ENCODE assay signal across 8 cellular contexts in the genomic region with DNA sequence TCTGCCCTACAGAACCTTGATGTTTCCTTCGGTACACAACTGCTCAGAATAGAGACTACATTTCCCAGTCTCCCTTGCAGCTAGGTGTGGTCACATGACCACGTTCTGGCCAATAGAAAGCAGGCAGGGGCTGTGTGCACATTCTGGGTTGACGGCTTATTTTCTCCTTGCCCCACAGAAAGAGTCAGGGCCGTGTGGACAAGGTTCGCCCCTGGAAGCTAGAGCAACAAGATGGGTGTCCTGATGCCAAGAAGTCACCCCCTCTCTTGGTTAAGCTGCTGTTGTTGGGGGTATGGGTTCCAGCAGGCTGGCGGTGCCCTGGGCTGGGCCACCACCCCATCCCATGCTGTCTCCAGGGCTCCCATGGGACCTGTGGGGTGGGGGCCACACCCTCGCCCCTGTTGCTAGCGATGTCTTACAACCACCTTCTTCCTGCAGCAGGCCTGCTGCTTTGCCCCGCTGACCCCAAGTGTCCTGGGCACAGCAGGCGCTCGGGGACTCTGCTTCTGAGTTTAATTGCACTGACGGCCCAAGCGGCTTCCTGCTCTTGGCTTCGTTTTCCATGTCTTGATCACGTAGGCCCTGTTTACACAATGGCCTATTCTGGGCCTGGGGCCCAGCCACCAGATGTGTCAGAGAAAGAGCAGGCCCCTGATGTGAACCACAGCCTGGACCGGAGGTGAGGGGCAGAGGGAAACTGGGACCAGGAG. TPM values are rescaled to one million over a fixed set of nuclear protein-coding genes. Genes with fewer than 3 reads are reported as not detected.
A peak's percentile ranks its signal among the peaks of the same experiment; 100 is the strongest.
DNase-seq lines count a peak whose midpoint lies in the region; ATAC-seq, FAIRE-seq and TF ChIP-seq lines count a peak whose summit lies in the region.

No MANE protein-coding gene starts in this region.

- H3K27ac ChIP-seq in HepG2 (ENCODE audit: extremely low read length, insufficient read depth, low read length) = no peak overlapping the region

- FAIRE-seq in TTC549 (lab: Jason Lieb, UNC) (peak; percentile 57), HepG2 (lab: Jason Lieb, UNC) (peak; percentile 84)

- peak overlapping the region; percentile 94 for H3K4me2 ChIP-seq in HepG2 (ENCODE audit: low read depth, low read length)

- H3K36me3 ChIP-seq in HepG2 (replicated peaks in 1 of 2; ENCODE audit: control insufficient read depth in 1 of 2, insufficient read depth in 2 of 2, low read length in 2 of 2) = no peaks in the 10 kb centered on the region

- 0 out of 2 replicates have a peak, but pooled peaks have one; percentile 7 for TF ChIP-seq CTCF in HepG2 (CRISPR knock-in tag; IDR thresholded peaks at IDR 0.05)
- TF ChIP-seq CTCF in progenitor cell of endocrine pancreas (IDR thresholded peaks at IDR 0.05; ENCODE audit: unreplicated experiment) = no peak

- no TSS peak for BruUV-seq in HepG2 (replicated peaks; lab: Mats Ljungman, UMichigan)

- peak overlapping the region; percentile 20 for H2AFZ ChIP-seq in HepG2 (ENCODE audit: low read length)

- peaks cover 8% of the 10 kb centered on the region for H3K27me3 Mint-ChIP-seq in progenitor cell of endocrine pancreas

- no peak overlapping the region for H3K27ac Mint-ChIP-seq in progenitor cell of endocrine pancreas

- no peak for TF ChIP-seq POLR2A in HepG2 (IDR thresholded peaks at IDR 0.05; ENCODE audit: insufficient read depth in 1 of 2, low read depth in 2 of 2, low read length in 2 of 2)

- H3K4me1 ChIP-seq in HepG2 (ENCODE audit: insufficient read depth, low read length) = peaks cover 12% of the 10 kb centered on the region

- in situ Hi-C loops in HepG2 (cut with HindIII; ENCODE audit: extremely low pct_ligation_motif_present, low pct_unique_long_range_greater_than_20kb) = no loop called here

- peak overlapping the region in 2 of 3 experiments; percentile 43 to 55; a peak in 4 of 6 replicates for H3K4me3 ChIP-seq in HepG2 (replicated peaks in 1 of 3; ENCODE audit: insufficient read depth in 1 of 3, low read depth in 2 of 3, low read length in 3 of 3)

- H3K79me2 ChIP-seq in HepG2 (ENCODE audit: insufficient read depth, low read length) = no peaks in the 10 kb centered on the region

- TF ChIP-seq EP300 in HepG2 (IDR thresholded peaks at IDR 0.05; ENCODE audit: low read depth in 2 of 2, low read length in 2 of 2) = no peak
- TF ChIP-seq EP300 in HepG2 (CRISPR knock-in tag; IDR thresholded peaks at IDR 0.05; ENCODE audit: borderline replicate concordance) = no peak

- no peaks in the 10 kb centered on the region for H3K9me3 Mint-ChIP-seq in progenitor cell of endocrine pancreas (ENCODE audit: low read depth)

- POLR2A ChIA-PET in HEK293T (lab: Yijun Ruan, JAX) (interaction anchor here (1.1 to 1.6 kb wide), 3 partner anchors 10 to 249 kb away, joined by 3 to 7 read pairs (median 3); no protein-coding TSS in a partner anchor), HepG2 (lab: Yijun Ruan, JAX) (no interaction called here)

- peak; percentile 57 for DNase-seq in GF-D8 (lab: John Stamatoyannopoulos, UW)
- DNase-seq in HEK293T (ENCODE audit: extremely low spot score) = peak; percentile 79
- DNase-seq in NCI-H1694 (lab: John Stamatoyannopoulos, UW) = peak; percentile 92
- peak; percentile 50 for DNase-seq in dedifferentiated amniotic fluid mesenchymal stem cell (ENCODE audit: extremely low spot score)
- peak; percentile 58 for DNase-seq in HepG2 (ENCODE audit: low spot score)
- DNase-seq in stimulated activated CD4-positive, alpha-beta T cell treated with anti-CD3 and anti-CD28 coated beads, Interleukin-4, amount 100 ng/mL, for 1 hour = peak; percentile 41
- DNase-seq in progenitor cell of endocrine pancreas (ENCODE audit: low spot score, unreplicated experiment) = no peak

- 9% methylated on average over 5 of the region's 16 CpGs for WGBS in HepG2 (ENCODE audit: low lambda C conversion rate)

- H3K9me3 ChIP-seq in HepG2 (ENCODE audit: low read length) = no peaks in the 10 kb centered on the region

- H3K27me3 ChIP-seq in HepG2 (ENCODE audit: control insufficient read depth in 1 of 2, insufficient read depth in 2 of 2, low read length in 2 of 2) = peaks cover 0 to 2% of the 10 kb centered on the region in 2 experiments; a peak in 2 of 5 replicates

- CTCF ChIA-PET in HEK293T (lab: Yijun Ruan, JAX) = interaction anchor here (1.2 to 1.6 kb wide), 2 partner anchors 19 to 278 kb away, joined by 4 to 7 read pairs; no protein-coding TSS in a partner anchor
- CTCF ChIA-PET in HepG2 (lab: Yijun Ruan, JAX; ENCODE audit: low intra/inter-chr PET ratio, low total read pairs) = no interaction called here

- intact Hi-C loops in HepG2 (cut with micrococcal nuclease; ENCODE audit: unreplicated experiment) = loop anchor here (10.0 kb wide), 2 partner anchors 103 to 137 kb away; partner anchors contain the start of genes MCM2 and TPRA1

- H3K36me3 Mint-ChIP-seq in progenitor cell of endocrine pancreas (ENCODE audit: insufficient read depth) = no peaks in the 10 kb centered on the region

- H3K4me3 Mint-ChIP-seq in progenitor cell of endocrine pancreas (ENCODE audit: low read depth) = no peak overlapping the region

- no peaks in the 10 kb centered on the region for H4K20me1 ChIP-seq in HepG2 (ENCODE audit: insufficient read depth, low read length)

- ATAC-seq in HepG2 = peak; percentile 82

- no peak for TF ChIP-seq RAD21 in HepG2 (CRISPR knock-in tag; IDR thresholded peaks at IDR 0.05)

- no peaks in the 10 kb centered on the region for H3K4me1 Mint-ChIP-seq in progenitor cell of endocrine pancreas (ENCODE audit: low read depth)

- H3K9ac ChIP-seq in HepG2 (ENCODE audit: insufficient read depth, low read depth, low read length) = no peak overlapping the region

TF ChIP-seq in HEK293T, 16 proteins besides CTCF, POLR2A, EP300 and RAD21:
- TF ChIP-seq L3MBTL2 (conservative IDR thresholded peaks at IDR 0.05) = peak; percentile 60
- TF ChIP-seq FOXM1 (IDR thresholded peaks at IDR 0.05; ENCODE audit: borderline replicate concordance) = no peak

TF ChIP-seq in HepG2, 621 proteins besides CTCF, POLR2A, EP300 and RAD21 (continues in another document):
- TF ChIP-seq NFE2L2 (IDR thresholded peaks at IDR 0.05; ENCODE audit: low read length) = no peak
- TF ChIP-seq, protein P1, sequence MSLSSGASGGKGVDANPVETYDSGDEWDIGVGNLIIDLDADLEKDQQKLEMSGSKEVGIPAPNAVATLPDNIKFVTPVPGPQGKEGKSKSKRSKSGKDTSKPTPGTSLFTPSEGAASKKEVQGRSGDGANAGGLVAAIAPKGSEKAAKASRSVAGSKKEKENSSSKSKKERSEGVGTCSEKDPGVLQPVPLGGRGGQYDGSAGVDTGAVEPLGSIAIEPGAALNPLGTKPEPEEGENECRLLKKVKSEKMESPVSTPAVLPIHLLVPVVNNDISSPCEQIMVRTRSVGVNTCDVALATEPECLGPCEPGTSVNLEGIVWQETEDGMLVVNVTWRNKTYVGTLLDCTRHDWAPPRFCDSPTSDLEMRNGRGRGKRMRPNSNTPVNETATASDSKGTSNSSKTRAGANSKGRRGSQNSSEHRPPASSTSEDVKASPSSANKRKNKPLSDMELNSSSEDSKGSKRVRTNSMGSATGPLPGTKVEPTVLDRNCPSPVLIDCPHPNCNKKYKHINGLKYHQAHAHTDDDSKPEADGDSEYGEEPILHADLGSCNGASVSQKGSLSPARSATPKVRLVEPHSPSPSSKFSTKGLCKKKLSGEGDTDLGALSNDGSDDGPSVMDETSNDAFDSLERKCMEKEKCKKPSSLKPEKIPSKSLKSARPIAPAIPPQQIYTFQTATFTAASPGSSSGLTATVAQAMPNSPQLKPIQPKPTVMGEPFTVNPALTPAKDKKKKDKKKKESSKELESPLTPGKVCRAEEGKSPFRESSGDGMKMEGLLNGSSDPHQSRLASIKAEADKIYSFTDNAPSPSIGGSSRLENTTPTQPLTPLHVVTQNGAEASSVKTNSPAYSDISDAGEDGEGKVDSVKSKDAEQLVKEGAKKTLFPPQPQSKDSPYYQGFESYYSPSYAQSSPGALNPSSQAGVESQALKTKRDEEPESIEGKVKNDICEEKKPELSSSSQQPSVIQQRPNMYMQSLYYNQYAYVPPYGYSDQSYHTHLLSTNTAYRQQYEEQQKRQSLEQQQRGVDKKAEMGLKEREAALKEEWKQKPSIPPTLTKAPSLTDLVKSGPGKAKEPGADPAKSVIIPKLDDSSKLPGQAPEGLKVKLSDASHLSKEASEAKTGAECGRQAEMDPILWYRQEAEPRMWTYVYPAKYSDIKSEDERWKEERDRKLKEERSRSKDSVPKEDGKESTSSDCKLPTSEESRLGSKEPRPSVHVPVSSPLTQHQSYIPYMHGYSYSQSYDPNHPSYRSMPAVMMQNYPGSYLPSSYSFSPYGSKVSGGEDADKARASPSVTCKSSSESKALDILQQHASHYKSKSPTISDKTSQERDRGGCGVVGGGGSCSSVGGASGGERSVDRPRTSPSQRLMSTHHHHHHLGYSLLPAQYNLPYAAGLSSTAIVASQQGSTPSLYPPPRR (CRISPR knock-in tag; IDR thresholded peaks at IDR 0.05; ENCODE audit: borderline replicate concordance) = no peak
- TF ChIP-seq ZNF550 (CRISPR knock-in tag; IDR thresholded peaks at IDR 0.05; ENCODE audit: borderline replicate concordance) = no peak
- no peak for TF ChIP-seq ZNF30 (CRISPR knock-in tag; IDR thresholded peaks at IDR 0.05)

RNA-seq across cellular contexts. Expression of gene ABTB1, which starts 24.9 kb away (rescaled TPM):
- 0.24 and 0.42 TPM in 2 replicates for total RNA-seq in HepG2 (2016; rRNA removed; fragmentation: Illumina TruSeq; extraction: Trizol)
- total RNA-seq in HepG2 (2016; cell fraction: cytosol; rRNA removed; fragmentation: Illumina TruSeq; extraction: Trizol; ENCODE audit: low read depth) = 0.09 and 0.30 TPM in 2 replicates
- total RNA-seq in HepG2 (2016; cell fraction: insoluble cytoplasmic fraction; rRNA removed; fragmentation: Illumina TruSeq; extraction: Trizol) = 0.13 and 0.30 TPM in 2 replicates
- 0.56 and 0.72 TPM in 2 replicates for total RNA-seq in HepG2 (2016; cell fraction: membrane; rRNA removed; fragmentation: Illumina TruSeq; extraction: Trizol)
- 1.0 and 2.3 TPM in 2 replicates for total RNA-seq in HepG2 (2016; cell fraction: nucleus; rRNA removed; fragmentation: Illumina TruSeq; extraction: Trizol)
- polyA plus RNA-seq in HepG2 (2011; rRNA removed) = 14.5 and 17.9 TPM in 2 replicates
- polyA plus RNA-seq in HepG2 (2011; cell fraction: cytosol; rRNA removed) = 12.3 and 15.2 TPM in 2 replicates
- polyA plus RNA-seq in HepG2 (2011; cell fraction: nucleus; rRNA removed) = 97.1 and 99.3 TPM in 2 replicates
- 7.0 and 10.3 TPM in 2 replicates for polyA plus RNA-seq in HepG2 (2012)
- 0.44 and 0.71 TPM in 2 replicates for polyA plus RNA-seq in HepG2 (2016; cell fraction: cytosol; fragmentation: Illumina TruSeq; extraction: Trizol; ENCODE audit: low read depth)
- polyA plus RNA-seq in HepG2 (2016; cell fraction: insoluble cytoplasmic fraction; fragmentation: Illumina TruSeq; extraction: Trizol; ENCODE audit: low read depth) = 0.98 and 1.0 TPM in 2 replicates
- polyA plus RNA-seq in HepG2 (2016; cell fraction: membrane; fragmentation: Illumina TruSeq; extraction: Trizol; ENCODE audit: low read depth) = 0.39 and 0.88 TPM in 2 replicates
- polyA plus RNA-seq in HepG2 (2016; cell fraction: nucleus; fragmentation: Illumina TruSeq; extraction: Trizol; ENCODE audit: insufficient read depth, low read depth) = 2.9 and 3.4 TPM in 2 replicates
- polyA minus RNA-seq in HepG2 (2011; rRNA and poly(A)+ RNA removed; ENCODE audit: low replicate concordance) = 33.1 and 57.2 TPM in 2 replicates
- polyA minus RNA-seq in HepG2 (2011; cell fraction: cytosol; rRNA and poly(A)+ RNA removed) = 6.9 and 10.2 TPM in 2 replicates
- 15.7 and 18.6 TPM in 2 replicates for polyA minus RNA-seq in HepG2 (2011; cell fraction: nucleus; rRNA and poly(A)+ RNA removed)
- 10.6 and 12.2 TPM in 2 replicates for total RNA-seq in progenitor cell of endocrine pancreas
